ENCODE assay signal across 1 cellular context in genomic region chr1:53631622-53632310, GRCh38.
TF ChIP-seq lines count a peak whose summit lies in the region.

No MANE protein-coding gene starts in this region.

TF ChIP-seq in H1, 55 proteins besides CTCF, POLR2A, EP300 and RAD21 (continued from another document):
- no peak for TF ChIP-seq CHD7 (IDR thresholded peaks at IDR 0.05; ENCODE audit: insufficient replicate concordance, low read length)
- TF ChIP-seq CEBPB (IDR thresholded peaks at IDR 0.05; ENCODE audit: low read depth, low read length), result no peak
- no peak for TF ChIP-seq SP2 (IDR thresholded peaks at IDR 0.05; ENCODE audit: low read length)
- TF ChIP-seq MAX (IDR thresholded peaks at IDR 0.05), result no peak
- no peak for TF ChIP-seq ZNF274 (IDR thresholded peaks at IDR 0.05; ENCODE audit: borderline replicate concordance, extremely low read depth, low read length)
- TF ChIP-seq KDM5A (IDR thresholded peaks at IDR 0.05; ENCODE audit: low read length), result no peak
- TF ChIP-seq CHD1 (IDR thresholded peaks at IDR 0.05; ENCODE audit: low read depth, low read length), result no peak
- no peak for TF ChIP-seq JUN (IDR thresholded peaks at IDR 0.05; ENCODE audit: low read depth, low read length)
- TF ChIP-seq SIN3A (conservative IDR thresholded peaks at IDR 0.05 in 1 of 2, IDR thresholded peaks at IDR 0.05 in 1 of 2; ENCODE audit: low read depth in 1 of 2, low read length in 2 of 2), result no peak
- no peak for TF ChIP-seq RFX5 (IDR thresholded peaks at IDR 0.05; ENCODE audit: borderline replicate concordance, low read depth, low read length)
- TF ChIP-seq TBP (IDR thresholded peaks at IDR 0.05; ENCODE audit: low read depth, low read length), result no peak
- no peak for TF ChIP-seq RXRA (IDR thresholded peaks at IDR 0.05; ENCODE audit: insufficient read depth, low read depth, low read length)
